ENCODE assay signal across 10 cellular contexts in genomic region chr1:224726783-224727182, GRCh38.
A peak's percentile ranks its signal among the peaks of the same experiment; 100 is the strongest.
DNase-seq lines count a peak whose midpoint lies in the region; ATAC-seq, FAIRE-seq and TF ChIP-seq lines count a peak whose summit lies in the region.
"Had no signal": no experiment of that assay in that cellular context is flagged by ENCODE, and none has a peak within 500 bp of the region (broad histone marks: within the 10 kb centered on the region; RNA-seq: fewer than 3 reads in every experiment).

No MANE protein-coding gene starts in this region.

- no TSS peak for BruUV-seq in A673 (replicated peaks; lab: Mats Ljungman, UMichigan)

- in situ Hi-C loops in gastrocnemius medialis (cut with MboI; ENCODE audit: low sequenced_read_pairs in 4 of 4), result no loop called here
- in situ Hi-C loops in G401 (cut with HindIII; ENCODE audit: low sequenced_read_pairs), result no loop called here

- H3K36me3 ChIP-seq in fibroblast of lung (ENCODE audit: control insufficient read depth, insufficient read depth, low read length) (no peaks in the 10 kb centered on the region), gastrocnemius medialis (no peaks in the 10 kb centered on the region), A673 (ENCODE audit: insufficient read depth, low read length, poor library complexity, severe bottlenecking) (no peaks in the 10 kb centered on the region)
- H3K36me3 ChIP-seq: ovary, thoracic aorta had no signal

- no peak for TF ChIP-seq POLR2A in gastrocnemius medialis (IDR thresholded peaks at IDR 0.05)

- CTCF ChIA-PET in A673 (lab: Charles Lee), result no interaction called here

- DNase-seq in GM04504 (ENCODE audit: low read depth), result peak; percentile 90
- peak; percentile 74 for DNase-seq in RCC 7860 (ENCODE audit: low spot score)
- peak; percentile 96 to 97 for DNase-seq in fibroblast of lung (ENCODE audit: low read depth in 2 of 2)
- peak in 1 of 2 donors; percentile 50 for DNase-seq in gastrocnemius medialis
- DNase-seq in A673 (ENCODE audit: low spot score), result no peak
- DNase-seq in stimulated activated CD4-positive, alpha-beta T cell treated with anti-CD3 and anti-CD28 coated beads, Interleukin-15, amount 100 ng/mL, for 24 hours, result no peak
- no peak for DNase-seq in G401 (ENCODE audit: low spot score)
- no peak for DNase-seq in DMS 273 treated with DMSO at 0.1 percent for 48 hours (lab: John Stamatoyannopoulos, UW)

- intact Hi-C loops in gastrocnemius medialis (cut with DNase I; ENCODE audit: low total_unique reads), result no loop called here
- intact Hi-C loops in A673 (cut with micrococcal nuclease; ENCODE audit: unreplicated experiment), result no loop called here

- H3K27me3 ChIP-seq in fibroblast of lung (ENCODE audit: control insufficient read depth, insufficient read depth, low read length), result no peaks in the 10 kb centered on the region
- H3K27me3 ChIP-seq in gastrocnemius medialis, result no peaks in the 10 kb centered on the region
- H3K27me3 ChIP-seq in A673 (replicated peaks; ENCODE audit: insufficient read depth, low read depth, low read length, poor library complexity), result peaks cover 3% of the 10 kb centered on the region
- H3K27me3 ChIP-seq: ovary had no signal

- POLR2A ChIA-PET in A673 (lab: Charles Lee; ENCODE audit: low non-redundant PET), result no interaction called here

- H3K4me1 ChIP-seq in fibroblast of lung (ENCODE audit: control insufficient read depth, extremely low read depth, insufficient read depth, low read length), result peaks cover 12% of the 10 kb centered on the region
- peaks cover 5 to 8% of the 10 kb centered on the region in 2 donors for H3K4me1 ChIP-seq in gastrocnemius medialis
- H3K4me1 ChIP-seq in A673 (ENCODE audit: insufficient read depth, low read length, poor library complexity, severe bottlenecking), result no peaks in the 10 kb centered on the region

- H3K9ac ChIP-seq in fibroblast of lung (ENCODE audit: insufficient read depth, low read length), result no peak overlapping the region

- H3K9me3 ChIP-seq in fibroblast of lung (ENCODE audit: control insufficient read depth, insufficient read depth, low read depth, low read length), result no peaks in the 10 kb centered on the region
- no peaks in the 10 kb centered on the region for H3K9me3 ChIP-seq in gastrocnemius medialis
- H3K9me3 ChIP-seq in A673 (ENCODE audit: low read depth, low read length, poor library complexity, severe bottlenecking), result no peaks in the 10 kb centered on the region
- H3K9me3 ChIP-seq: ovary, thoracic aorta had no signal

- peak; percentile 67 for FAIRE-seq in RCC 7860 (lab: Jason Lieb, UNC)

- no peaks in the 10 kb centered on the region for H4K20me1 ChIP-seq in fibroblast of lung (ENCODE audit: control insufficient read depth, extremely low read depth, insufficient read depth, low read length)

- peak overlapping the region; percentile 58 for H3K27ac ChIP-seq in fibroblast of lung (ENCODE audit: insufficient read depth, low read length)
- H3K27ac ChIP-seq in gastrocnemius medialis, result no peak overlapping the region
- H3K27ac ChIP-seq in A673 (ENCODE audit: low read depth, low read length, poor library complexity, severe bottlenecking), result no peak overlapping the region
- H3K27ac ChIP-seq: ovary, thoracic aorta had no signal

- no peak for TF ChIP-seq CTCF in fibroblast of lung (conservative IDR thresholded peaks at IDR 0.05 in 1 of 2, IDR thresholded peaks at IDR 0.05 in 1 of 2; ENCODE audit: low read depth in 1 of 2, low read length in 2 of 2)
- TF ChIP-seq CTCF in gastrocnemius medialis (IDR thresholded peaks at IDR 0.05 in 4 of 5, conservative IDR thresholded peaks at IDR 0.05 in 1 of 5), result no peak
- no peak for TF ChIP-seq CTCF in A673 (conservative IDR thresholded peaks at IDR 0.05; ENCODE audit: low read depth, low read length)

- no peak overlapping the region for H3K4me3 ChIP-seq in fibroblast of lung (replicated peaks in 1 of 4; ENCODE audit: control extremely low read depth in 1 of 4, insufficient read depth in 1 of 4, low read depth in 3 of 4, low read length in 4 of 4)
- H3K4me3 ChIP-seq in gastrocnemius medialis, result no peak overlapping the region
- no peak overlapping the region for H3K4me3 ChIP-seq in A673 (ENCODE audit: low read depth, low read length, poor library complexity, severe bottlenecking)
- H3K4me3 ChIP-seq: ovary, thoracic aorta had no signal

- H3K79me2 ChIP-seq in fibroblast of lung (ENCODE audit: control insufficient read depth, insufficient read depth, low read length), result no peaks in the 10 kb centered on the region

- no peak overlapping the region for H2AFZ ChIP-seq in fibroblast of lung (ENCODE audit: low read length)

- H3K4me2 ChIP-seq in fibroblast of lung (ENCODE audit: extremely low read depth, insufficient read depth, low read length), result no peak overlapping the region

- ATAC-seq in gastrocnemius medialis, result peak; percentile 51 to 64

Comparison
In these comparisons a context has a peak if more than half of its experiments do, and no peak if none do; other contexts are left out.
1. DNase-seq: peak in GM04504 (single experiment), RCC 7860 (single experiment) and fibroblast of lung (2 of 2); none in A673 (single experiment), stimulated activated CD4-positive, alpha-beta T cell treated with anti-CD3 and anti-CD28 coated beads, Interleukin-15, amount 100 ng/mL, for 24 hours (single experiment), G401 (single experiment) and DMS 273 treated with DMSO at 0.1 percent for 48 hours (single experiment).